ENCODE assay signal across 21 cellular contexts in genomic region chr5:180976518-180976917, GRCh38. TPM values are rescaled to one million over a fixed set of nuclear protein-coding genes. Genes with fewer than 3 reads are reported as not detected.
DNase-seq lines count a peak whose midpoint lies in the region; ATAC-seq, FAIRE-seq and TF ChIP-seq lines count a peak whose summit lies in the region.
"Had no signal": no experiment of that assay in that cellular context is flagged by ENCODE, and none has a peak within 500 bp of the region (broad histone marks: within the 10 kb centered on the region; RNA-seq: fewer than 3 reads in every experiment).

No MANE protein-coding gene starts in this region.

- CTCF ChIA-PET in T-cell (lab: Charles Lee), result no interaction called here

- no peak for TF ChIP-seq POLR2A in GM12892 (IDR thresholded peaks at IDR 0.05; ENCODE audit: low read depth, low read length)

- no peaks in the 10 kb centered on the region for H3K36me3 ChIP-seq in CD4-positive, CD25-positive, alpha-beta regulatory T cell (ENCODE audit: control insufficient read depth, insufficient read depth, low read length)
- H3K36me3 ChIP-seq in heart right ventricle, result no peaks in the 10 kb centered on the region
- H3K36me3 ChIP-seq: esophagus squamous epithelium, tibial artery, WERI-Rb-1 had no signal

- H3K4me1 Mint-ChIP-seq in CD4-positive, CD25-positive, alpha-beta regulatory T cell, result peaks cover 3 to 19% (median 5%) of the 10 kb centered on the region in 4 donors
- H3K4me1 Mint-ChIP-seq in T-cell, result peaks cover 7 to 22% (median 13%) of the 10 kb centered on the region in 3 donors
- H3K4me1 Mint-ChIP-seq: immature natural killer cell; stimulated activated effector memory CD8-positive, alpha-beta T cell treated with anti-CD3 and anti-CD28 coated beads, Interleukin-12 subunit alpha, Interleukin-12 subunit beta, amount 100 ng/mL, for 72 hours had no signal

- peak in 1 of 2 donors; percentile 37 for ATAC-seq in CD4-positive, CD25-positive, alpha-beta regulatory T cell (ENCODE audit: low read depth in 2 of 2)
- no peak for ATAC-seq in T-cell (replicated peaks in 1 of 4)
- peak; percentile 76 for ATAC-seq in left colon
- ATAC-seq in heart right ventricle, result no peak
- ATAC-seq: stimulated activated effector memory CD8-positive, alpha-beta T cell treated with anti-CD3 and anti-CD28 coated beads, Interleukin-12 subunit alpha, Interleukin-12 subunit beta, amount 100 ng/mL, for 72 hours had no signal

- H3K27me3 ChIP-seq in CD4-positive, CD25-positive, alpha-beta regulatory T cell (ENCODE audit: control insufficient read depth, insufficient read depth, low read length), result no peaks in the 10 kb centered on the region
- peaks cover 0 to 10% (median 0%) of the 10 kb centered on the region in 7 donors for H3K27me3 ChIP-seq in heart right ventricle
- H3K27me3 ChIP-seq: esophagus squamous epithelium, tibial artery had no signal

- H3K4me1 ChIP-seq in CD4-positive, CD25-positive, alpha-beta regulatory T cell (ENCODE audit: control insufficient read depth, insufficient read depth, low read length, poor library complexity, severe bottlenecking), result no peaks in the 10 kb centered on the region
- H3K4me1 ChIP-seq in heart right ventricle, result no peaks in the 10 kb centered on the region
- H3K4me1 ChIP-seq: esophagus squamous epithelium, tibial artery had no signal

- TF ChIP-seq CTCF in heart right ventricle (IDR thresholded peaks at IDR 0.05), result no peak

- 52 to 54% methylated on average over 6 of the region's 6 CpGs for WGBS in heart right ventricle, 2 donors

- no peaks in the 10 kb centered on the region for H3K36me3 Mint-ChIP-seq in CD4-positive, CD25-positive, alpha-beta regulatory T cell
- H3K36me3 Mint-ChIP-seq in T-cell, result no peaks in the 10 kb centered on the region
- H3K36me3 Mint-ChIP-seq: immature natural killer cell; stimulated activated effector memory CD8-positive, alpha-beta T cell treated with anti-CD3 and anti-CD28 coated beads, Interleukin-12 subunit alpha, Interleukin-12 subunit beta, amount 100 ng/mL, for 72 hours had no signal

- H3K4me3 ChIP-seq in CD4-positive, CD25-positive, alpha-beta regulatory T cell (ENCODE audit: low read depth, low read length), result no peak overlapping the region
- H3K4me3 ChIP-seq in heart right ventricle, result no peak overlapping the region
- H3K4me3 ChIP-seq: esophagus squamous epithelium, tibial artery had no signal

- peak overlapping the region; percentile 43 to 65 (median 50) for H3K27ac Mint-ChIP-seq in CD4-positive, CD25-positive, alpha-beta regulatory T cell
- H3K27ac Mint-ChIP-seq in T-cell, result peak overlapping the region; percentile 17 to 79
- H3K27ac Mint-ChIP-seq: immature natural killer cell; stimulated activated effector memory CD8-positive, alpha-beta T cell treated with anti-CD3 and anti-CD28 coated beads, Interleukin-12 subunit alpha, Interleukin-12 subunit beta, amount 100 ng/mL, for 72 hours had no signal

- H3K27me3 Mint-ChIP-seq in CD4-positive, CD25-positive, alpha-beta regulatory T cell, result no peaks in the 10 kb centered on the region
- peaks cover 0 to 10% of the 10 kb centered on the region in 2 donors for H3K27me3 Mint-ChIP-seq in T-cell

- H3K27ac ChIP-seq in CD4-positive, CD25-positive, alpha-beta regulatory T cell (ENCODE audit: insufficient read depth, low read length, poor library complexity, severe bottlenecking), result no peak overlapping the region
- H3K27ac ChIP-seq in substantia nigra (ENCODE audit: low read depth, low read length, poor library complexity, severe bottlenecking) (no peak overlapping the region), heart right ventricle (no peak overlapping the region)
- H3K27ac ChIP-seq: esophagus squamous epithelium, tibial artery, WERI-Rb-1 had no signal

- POLR2A ChIA-PET in T-cell (lab: Charles Lee), result no interaction called here

- no peaks in the 10 kb centered on the region for H3K9me3 Mint-ChIP-seq in CD4-positive, CD25-positive, alpha-beta regulatory T cell
- H3K9me3 Mint-ChIP-seq in T-cell, result no peaks in the 10 kb centered on the region
- H3K9me3 Mint-ChIP-seq: immature natural killer cell; stimulated activated effector memory CD8-positive, alpha-beta T cell treated with anti-CD3 and anti-CD28 coated beads, Interleukin-12 subunit alpha, Interleukin-12 subunit beta, amount 100 ng/mL, for 72 hours had no signal

- H3K9me3 ChIP-seq in CD4-positive, CD25-positive, alpha-beta regulatory T cell (ENCODE audit: control insufficient read depth in 2 of 2, low read length in 2 of 2), result no peaks in the 10 kb centered on the region
- H3K9me3 ChIP-seq in heart right ventricle, result no peaks in the 10 kb centered on the region
- H3K9me3 ChIP-seq: esophagus squamous epithelium, tibial artery had no signal

- DNase-seq in CD4-positive, CD25-positive, alpha-beta regulatory T cell, result peak in 2 of 3 donors; percentile 24 to 43
- DNase-seq in GM12892 (ENCODE audit: insufficient read length), result no peak
- DNase-seq in T-cell, result peak in 5 of 34 experiments; percentile 9 to 25 (median 19)
- DNase-seq in left colon, result no peak
- no peak for DNase-seq in substantia nigra (lab: John Stamatoyannopoulos, UW)
- DNase-seq in NCI-H2227 (lab: John Stamatoyannopoulos, UW; ENCODE audit: unreplicated experiment), result no peak
- DNase-seq in stimulated activated CD4-positive, alpha-beta T cell treated with anti-CD3 and anti-CD28 coated beads, Interleukin-15, amount 100 ng/mL, for 24 hours, result no peak
- no peak for DNase-seq in heart right ventricle
- DNase-seq: anterior cingulate cortex; effector CD8-positive, alpha-beta T cell; esophagus squamous epithelium; immature natural killer cell; Karpas-422; NCI-H1092; NCI-H2081; NCI-H510A; SW 1271; tibial artery; WERI-Rb-1 had no signal

- intact Hi-C loops in left colon (cut with DNase I, micrococcal nuclease) (no loop called here), heart right ventricle (cut with DNase I) (no loop called here)

- peak overlapping the region in 2 of 4 donors; percentile 23 to 72 for H3K4me3 Mint-ChIP-seq in CD4-positive, CD25-positive, alpha-beta regulatory T cell
- peak overlapping the region in 1 of 3 donors; percentile 3 for H3K4me3 Mint-ChIP-seq in T-cell
- H3K4me3 Mint-ChIP-seq: immature natural killer cell; stimulated activated effector memory CD8-positive, alpha-beta T cell treated with anti-CD3 and anti-CD28 coated beads, Interleukin-12 subunit alpha, Interleukin-12 subunit beta, amount 100 ng/mL, for 72 hours had no signal

- FAIRE-seq in GM12892 (lab: Jason Lieb, UNC), result peak; percentile 72
- FAIRE-seq: H1 had no signal

RNA-seq across cellular contexts. Expression of gene BTNL3, which starts 12.1 kb away (rescaled TPM):
- total RNA-seq in CD4-positive, CD25-positive, alpha-beta regulatory T cell, result not detected
- polyA plus RNA-seq in CD4-positive, CD25-positive, alpha-beta regulatory T cell, result not detected
- polyA plus RNA-seq in GM12892 (2012; ENCODE audit: missing spikeins), result not detected
- total RNA-seq in T-cell (not detected), left colon (100 to 1,000 TPM in 1 of 2 donors, 10 to 100 TPM in 1; 20.5 to 130 TPM), heart right ventricle (under 1 TPM in 1 of 10 donors, not detected in 9; 0.17 TPM)
- under 1 TPM in 1 of 2 donors, not detected in 1; 0.03 TPM for polyA plus RNA-seq in heart right ventricle
- total RNA-seq: esophagus squamous epithelium, H1 had no signal
- polyA plus RNA-seq: H1, immature natural killer cell had no signal

Comparison
In these comparisons a context has a peak if more than half of its experiments do, and no peak if none do; other contexts are left out.
1. DNase-seq: peak in CD4-positive, CD25-positive, alpha-beta regulatory T cell (2 of 3); none in GM12892 (single experiment), left colon (0 of 2), substantia nigra (0 of 49), NCI-H2227 (single experiment), stimulated activated CD4-positive, alpha-beta T cell treated with anti-CD3 and anti-CD28 coated beads, Interleukin-15, amount 100 ng/mL, for 24 hours (single experiment) and heart right ventricle (0 of 2).
2. RNA of gene BTNL3, which starts 12.1 kb away (total RNA-seq): 20.5 to 130 TPM in left colon; not detected in CD4-positive, CD25-positive, alpha-beta regulatory T cell (single experiment), not detected in T-cell and 0.17 TPM in heart right ventricle; every median in the first group is over 10 times any median in the second.